Comparison of ENCODE assay signal across 17 cellular contexts in the genomic region with DNA sequence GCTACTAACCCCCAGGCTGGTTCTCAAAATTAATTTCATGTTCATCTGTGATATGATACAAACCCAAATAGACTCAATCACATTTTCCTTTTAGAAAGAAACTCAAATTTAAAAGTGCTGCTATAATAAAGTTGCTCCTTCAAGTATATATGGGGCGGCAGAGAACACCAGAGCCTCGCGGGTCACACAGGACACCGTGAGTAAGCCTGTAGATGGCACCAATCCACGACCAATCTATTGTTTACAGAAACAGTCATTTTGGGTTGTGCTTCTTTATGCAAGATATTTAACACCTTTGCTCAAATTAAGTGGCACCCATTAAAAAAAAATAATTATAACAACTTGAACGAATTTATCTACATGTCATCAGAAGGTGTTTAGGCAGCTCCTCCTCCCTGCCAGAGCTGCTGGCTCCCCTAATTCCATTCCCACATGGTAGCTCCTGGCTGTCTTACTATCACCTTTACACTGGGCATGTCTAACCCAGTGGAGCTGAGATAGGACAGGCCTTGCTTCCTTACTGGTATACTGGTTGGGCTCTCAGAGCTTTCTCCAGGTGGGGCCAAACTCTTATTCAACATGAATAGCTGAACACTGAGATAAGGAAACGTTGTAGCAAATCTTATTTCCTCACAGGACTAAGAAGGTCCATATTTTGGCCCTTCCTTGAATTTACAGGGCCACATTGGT.
DNase-seq lines count a peak whose midpoint lies in the region; ATAC-seq, FAIRE-seq and TF ChIP-seq lines count a peak whose summit lies in the region.
"Had no signal": no experiment of that assay in that cellular context is flagged by ENCODE, and none has a peak within 500 bp of the region (broad histone marks: within the 10 kb centered on the region; RNA-seq: fewer than 3 reads in every experiment).

No MANE protein-coding gene starts in this region.

- peaks cover 0 to 3% (median 0%) of the 10 kb centered on the region in 3 experiments; a peak in 3 of 7 replicates for H3K36me3 Mint-ChIP-seq in H9 (ENCODE audit: insufficient read depth in 1 of 3, low read depth in 3 of 3)
- peaks cover 24% of the 10 kb centered on the region for H3K36me3 Mint-ChIP-seq in memory B cell
- no peaks in the 10 kb centered on the region for H3K36me3 Mint-ChIP-seq in Caco-2 (ENCODE audit: insufficient read depth, unreplicated experiment)

- H3K4me3 ChIP-seq in K562 (no peak overlapping the region), Caco-2 (ENCODE audit: low read depth, low read length) (no peak overlapping the region)
- H3K4me3 ChIP-seq: BLaER1, Peyer's patch had no signal

- H3K4me1 Mint-ChIP-seq in H9: peaks cover 6 to 10% of the 10 kb centered on the region in 2 experiments; a peak in 3 of 4 replicates
- H3K4me1 Mint-ChIP-seq in memory B cell: peaks cover 2% of the 10 kb centered on the region
- H3K4me1 Mint-ChIP-seq in Caco-2 (ENCODE audit: low read depth, unreplicated experiment): no peaks in the 10 kb centered on the region

- H3K23me2 ChIP-seq in H9 (ENCODE audit: insufficient read length, low read depth, low read length, poor library complexity, severe bottlenecking): no peaks in the 10 kb centered on the region

- no peak overlapping the region for H2BK20ac ChIP-seq in H9 (ENCODE audit: low read depth, low read length, poor library complexity, severe bottlenecking)

- H3K4ac ChIP-seq in H9 (ENCODE audit: low read depth, low read length): no peak overlapping the region

- CTCF ChIA-PET in K562 (lab: Yijun Ruan, JAX; ENCODE audit: low intra/inter-chr PET ratio): no interaction called here
- CTCF ChIA-PET in Caco-2 (lab: Charles Lee): no interaction called here

- H4K8ac ChIP-seq in H9 (replicated peaks; ENCODE audit: insufficient read length, low read depth, low read length): no peak overlapping the region

- no peaks in the 10 kb centered on the region for H3K9me3 ChIP-seq in H9 (ENCODE audit: control insufficient read depth, low read depth, low read length)
- no peaks in the 10 kb centered on the region for H3K9me3 ChIP-seq in K562 (replicated peaks; ENCODE audit: control insufficient read depth, insufficient read depth, low read depth, low read length)
- H3K9me3 ChIP-seq in Caco-2: no peaks in the 10 kb centered on the region
- H3K9me3 ChIP-seq: BLaER1, Peyer's patch had no signal

- no peak overlapping the region for H3K4me3 Mint-ChIP-seq in H9
- no peak overlapping the region for H3K4me3 Mint-ChIP-seq in memory B cell
- H3K4me3 Mint-ChIP-seq in Caco-2 (ENCODE audit: unreplicated experiment): no peak overlapping the region
- H3K4me3 Mint-ChIP-seq: CD8-positive, alpha-beta memory T cell; T-helper 17 cell had no signal

- H3K9me3 Mint-ChIP-seq in H9 (peaks cover 0 to 2% of the 10 kb centered on the region in 2 experiments; a peak in 1 of 5 replicates), memory B cell (no peaks in the 10 kb centered on the region), Caco-2 (ENCODE audit: unreplicated experiment) (no peaks in the 10 kb centered on the region)

- no peak for TF ChIP-seq EP300 in K562 (IDR thresholded peaks at IDR 0.05; ENCODE audit: low read length)

- no peak for TF ChIP-seq RAD21 in K562 (CRISPR knock-in tag; conservative IDR thresholded peaks at IDR 0.05 in 1 of 2, IDR thresholded peaks at IDR 0.05 in 1 of 2)

- H3K9me1 ChIP-seq in K562 (ENCODE audit: control insufficient read depth, insufficient read depth, low read length): no peaks in the 10 kb centered on the region

- H3K27ac Mint-ChIP-seq in H9: 0 out of 7 replicates have a peak overlapping the region, but pooled peaks of 1 of the 3 experiments have one; percentile 44
- H3K27ac Mint-ChIP-seq in memory B cell: peak overlapping the region; percentile 47
- no peak overlapping the region for H3K27ac Mint-ChIP-seq in Caco-2 (ENCODE audit: unreplicated experiment)
- H3K27ac Mint-ChIP-seq: T-helper 17 cell had no signal

- no peak overlapping the region for H2BK15ac ChIP-seq in H9 (ENCODE audit: low read depth, low read length)

- no peak overlapping the region for H3T11ph ChIP-seq in H9 (ENCODE audit: low read length)

- no peak overlapping the region for H3K56ac ChIP-seq in H9 (ENCODE audit: insufficient read length, low read depth, low read length)

- H3K79me2 ChIP-seq in H9 (ENCODE audit: insufficient read depth, low read length): no peaks in the 10 kb centered on the region
- no peaks in the 10 kb centered on the region for H3K79me2 ChIP-seq in K562 (ENCODE audit: control insufficient read depth, insufficient read depth, low read length)

- H2BK120ac ChIP-seq in H9 (ENCODE audit: low read depth, low read length, poor library complexity, severe bottlenecking): no peak overlapping the region

- no peak overlapping the region for H4K5ac ChIP-seq in H9 (ENCODE audit: insufficient read length, low read depth, low read length)

- ATAC-seq in K562 (no peak), memory B cell (ENCODE audit: low read depth) (no peak), HG03095 (IDR thresholded peaks at IDR 0.05; ENCODE audit: unreplicated experiment) (no peak), GM19467 (IDR thresholded peaks at IDR 0.05; ENCODE audit: unreplicated experiment) (no peak)
- ATAC-seq: T-helper 17 cell had no signal

- TF ChIP-seq CTCF in H9 (conservative IDR thresholded peaks at IDR 0.05) (0 out of 3 replicates have a peak, but pooled peaks have one; percentile 14), K562 (IDR thresholded peaks at IDR 0.05 in 2 of 3, conservative IDR thresholded peaks at IDR 0.05 in 1 of 3; ENCODE audit: insufficient read depth in 2 of 3, low read depth in 1 of 3, low read length in 3 of 3) (no peak), Caco-2 (IDR thresholded peaks at IDR 0.05; ENCODE audit: insufficient read depth in 1 of 2, low read depth in 1 of 2, low read length in 1 of 2, severe bottlenecking in 1 of 2, unreplicated experiment in 1 of 2) (no peak)

- no peak overlapping the region for H4K91ac ChIP-seq in H9 (ENCODE audit: insufficient read length, low read depth, low read length)

- H3K36me3 ChIP-seq in K562 (ENCODE audit: control insufficient read depth, insufficient read depth, low read length) (no peaks in the 10 kb centered on the region), Caco-2 (ENCODE audit: control insufficient read depth, insufficient read depth, low read length) (no peaks in the 10 kb centered on the region)
- H3K36me3 ChIP-seq: Peyer's patch had no signal

- no peak overlapping the region for H3K14ac ChIP-seq in H9 (ENCODE audit: insufficient read depth, low read length)

- H3K27ac ChIP-seq in H9 (ENCODE audit: insufficient read length, low read depth, low read length): no peak overlapping the region
- H3K27ac ChIP-seq in K562 (ENCODE audit: extremely low read depth, low read depth, low read length): no peak overlapping the region
- H3K27ac ChIP-seq: BLaER1, Peyer's patch had no signal

- no peaks in the 10 kb centered on the region for H4K20me1 ChIP-seq in H9 (ENCODE audit: control insufficient read depth, insufficient read depth, insufficient read length)
- no peaks in the 10 kb centered on the region for H4K20me1 ChIP-seq in K562 (replicated peaks; ENCODE audit: control insufficient read depth, insufficient read depth, low read length)
- H4K20me1 ChIP-seq: BLaER1 had no signal

- H2AFZ ChIP-seq in H9 (ENCODE audit: low read length) (no peak overlapping the region), K562 (ENCODE audit: low read depth, low read length) (no peak overlapping the region)

- H3K23ac ChIP-seq in H9 (ENCODE audit: insufficient read length, low read depth, low read length): no peak overlapping the region

- POLR2A ChIA-PET in K562 (lab: Yijun Ruan, JAX): interaction anchor here (0.6 kb wide), 1 partner anchor 37 kb away, joined by 3 read pairs; no protein-coding TSS in a partner anchor
- POLR2A ChIA-PET in Caco-2 (lab: Charles Lee): no interaction called here

- H2AK5ac ChIP-seq in H9 (ENCODE audit: insufficient read length, low read length): no peak overlapping the region

- BruUV-seq in K562 (replicated peaks; lab: Mats Ljungman, UMichigan): no TSS peak
- no TSS peak for BruUV-seq in Caco-2 (replicated peaks; lab: Mats Ljungman, UMichigan)

- H2BK5ac ChIP-seq in H9 (ENCODE audit: insufficient read length, low read length): no peak overlapping the region

- WGBS in H9 (ENCODE audit: extremely low coverage, insufficient read length, low lambda C conversion rate): no CpG with 5 or more reads among the region's 7 CpGs
- WGBS in K562 (ENCODE audit: insufficient coverage, low coverage, missing lambda C conversion rate): 0% methylated on average over 7 of the region's 7 CpGs

- no peaks in the 10 kb centered on the region for H3K79me1 ChIP-seq in H9 (ENCODE audit: insufficient read depth, low read depth, low read length, poor library complexity, severe bottlenecking)

- H3K18ac ChIP-seq in H9 (ENCODE audit: insufficient read length, low read depth, low read length): no peak overlapping the region

- no peak overlapping the region for H2BK12ac ChIP-seq in H9 (ENCODE audit: insufficient read length, low read depth, low read length)

- H3K4me2 ChIP-seq in H9 (ENCODE audit: insufficient read depth, insufficient read length, low read length) (no peak overlapping the region), K562 (ENCODE audit: insufficient read depth, low read length) (no peak overlapping the region)
- H3K4me2 ChIP-seq: BLaER1 had no signal

- intact Hi-C loops in K562 (cut with micrococcal nuclease): no loop called here
- intact Hi-C loops in Caco-2 (cut with micrococcal nuclease; ENCODE audit: unreplicated experiment): loop anchor here (5.0 kb wide), 1 partner anchor 204 kb away; no protein-coding TSS in a partner anchor

- H3K27me3 ChIP-seq in H9 (ENCODE audit: insufficient read depth, low read length) (no peaks in the 10 kb centered on the region), K562 (ENCODE audit: control insufficient read depth in 2 of 2, insufficient read depth in 2 of 2, low read length in 2 of 2) (no peaks in the 10 kb centered on the region), Caco-2 (replicated peaks; ENCODE audit: control insufficient read depth, insufficient read depth, low read length) (no peaks in the 10 kb centered on the region)
- H3K27me3 ChIP-seq: BLaER1, Peyer's patch had no signal

- no peak for DNase-seq in H9
- DNase-seq in NCI-H460 (ENCODE audit: extremely low read depth, low read depth): peak; percentile 27
- DNase-seq in K562 (ENCODE audit: extremely low read depth in 1 of 4, low spot score in 3 of 4): no peak
- no peak for DNase-seq in memory B cell (ENCODE audit: low spot score in 2 of 2)
- no peak for DNase-seq in Caco-2
- DNase-seq: CD8-positive, alpha-beta memory T cell; IMR-90; NCI-H1417 treated with DMSO at 0.1 percent for 48 hours; NCI-H2081; NCI-H2227 treated with DMSO at 0.1 percent for 48 hours; NCI-H69; Peyer's patch; SHP77; T-helper 17 cell had no signal

- in situ Hi-C loops in K562 (cut with MboI): no loop called here

- no peak for FAIRE-seq in K562 (lab: Jason Lieb, UNC)

- TF ChIP-seq POLR2A in K562 (conservative IDR thresholded peaks at IDR 0.05): no peak

- H3K9ac ChIP-seq in H9 (ENCODE audit: extremely low read depth, insufficient read length, low read length): no peak overlapping the region
- H3K9ac ChIP-seq in K562 (ENCODE audit: insufficient read depth in 1 of 2, low read depth in 2 of 2, low read length in 2 of 2): no peak overlapping the region
- H3K9ac ChIP-seq: BLaER1 had no signal

- H3K4me1 ChIP-seq in H9 (ENCODE audit: insufficient read depth, low read length) (no peaks in the 10 kb centered on the region), K562 (replicated peaks in 1 of 2; ENCODE audit: control insufficient read depth in 2 of 2, insufficient read depth in 2 of 2, low read length in 2 of 2) (no peaks in the 10 kb centered on the region), Caco-2 (no peaks in the 10 kb centered on the region)
- H3K4me1 ChIP-seq: BLaER1, Peyer's patch had no signal

- H3K27me3 Mint-ChIP-seq in H9 (ENCODE audit: low read depth) (no peaks in the 10 kb centered on the region), memory B cell (no peaks in the 10 kb centered on the region), Caco-2 (ENCODE audit: insufficient read depth, unreplicated experiment) (peaks cover 2% of the 10 kb centered on the region)
- H3K27me3 Mint-ChIP-seq: T-helper 17 cell had no signal
